20 cellular contexts compared by ENCODE assay signal in genomic region chrX:153955451-153955732, GRCh38. TPM values are rescaled to one million over a fixed set of nuclear protein-coding genes. Genes with fewer than 3 reads are reported as not detected.
A peak's percentile ranks its signal among the peaks of the same experiment; 100 is the strongest.
DNase-seq lines count a peak whose midpoint lies in the region; ATAC-seq and TF ChIP-seq lines count a peak whose summit lies in the region.
"Had no signal": no experiment of that assay in that cellular context is flagged by ENCODE, and none has a peak within 500 bp of the region (broad histone marks: within the 10 kb centered on the region; RNA-seq: fewer than 3 reads in every experiment).

No MANE protein-coding gene starts in this region.

- peaks cover 21% of the 10 kb centered on the region for H3K4me1 Mint-ChIP-seq in activated T-cell treated with anti-CD3 and anti-CD28 coated beads, Interleukin-2, amount 50 U/mL, for 24 hours (ENCODE audit: low read depth)
- H3K4me1 Mint-ChIP-seq in activated CD4-positive, alpha-beta memory T cell treated with anti-CD3 and anti-CD28 coated beads, Interleukin-2, amount 10 ng/mL, durations not matched to agents 7 days and 5 days = peaks cover 8% of the 10 kb centered on the region
- peaks cover 6 to 10% of the 10 kb centered on the region in 2 donors for H3K4me1 Mint-ChIP-seq in stimulated activated naive B cell treated with anti-CD40 and anti-IgM and Interleukin-4, amounts not matched to agents 10 μg/mL and 1 μg/mL and 100 μg/mL, for 72 hours

- CTCF ChIA-PET in activated CD4-positive, alpha-beta memory T cell treated with anti-CD3 and anti-CD28 coated beads, Interleukin-2, amount 10 ng/mL, durations not matched to agents 7 days and 5 days (lab: Charles Lee) = no interaction called here
- CTCF ChIA-PET in mammary epithelial cell (lab: Charles Lee; ENCODE audit: low non-redundant PET) = no interaction called here

- WGBS in gastroesophageal sphincter (ENCODE audit: low coverage in 1 of 2), 2 donors = no CpG with 5 or more reads among the region's 5 CpGs
- 62% methylated on average over 3 of the region's 5 CpGs for WGBS in mammary epithelial cell (ENCODE audit: low coverage, missing lambda C conversion rate)

- DNase-seq in activated T-cell treated with anti-CD3 and anti-CD28 coated beads, Interleukin-2, amount 50 U/mL, for 24 hours = no peak
- DNase-seq in activated T-cell treated with anti-CD3 and anti-CD28 coated beads, Interleukin-2, amount 50 U/mL, for 48 hours = no peak
- no peak for DNase-seq in activated CD4-positive, alpha-beta memory T cell treated with anti-CD3 and anti-CD28 coated beads, Interleukin-2, amount 10 ng/mL, durations not matched to agents 7 days and 5 days
- DNase-seq in stimulated activated naive B cell treated with anti-CD40 and anti-IgM and Interleukin-4, amounts not matched to agents 10 μg/mL and 1 μg/mL and 100 μg/mL, for 72 hours = no peak
- DNase-seq in HPDE6-E6E7 (ENCODE audit: extremely low spot score) (no peak), COLO668 (lab: John Stamatoyannopoulos, UW; ENCODE audit: unreplicated experiment) (no peak), mammary epithelial cell (no peak)
- DNase-seq: CD8-positive, alpha-beta T cell; EL; GOT3; MV-4-11; NCI-H187 treated with DMSO at 0.1 percent for 48 hours; NCI-H2227 treated with DMSO at 0.1 percent for 48 hours; NCI-H524; SJCRH30 had no signal

- no peak for TF ChIP-seq CTCF in gastroesophageal sphincter (IDR thresholded peaks at IDR 0.05)
- TF ChIP-seq CTCF in mammary epithelial cell (conservative IDR thresholded peaks at IDR 0.05 in 1 of 2, IDR thresholded peaks at IDR 0.05 in 1 of 2; ENCODE audit: extremely low read depth in 1 of 2, insufficient read depth in 1 of 2, low read depth in 1 of 2, low read length in 2 of 2) = no peak

- POLR2A ChIA-PET in activated CD4-positive, alpha-beta memory T cell treated with anti-CD3 and anti-CD28 coated beads, Interleukin-2, amount 10 ng/mL, durations not matched to agents 7 days and 5 days (lab: Charles Lee) = no interaction called here

- peak overlapping the region; percentile 9 for H3K27ac Mint-ChIP-seq in activated T-cell treated with anti-CD3 and anti-CD28 coated beads, Interleukin-2, amount 50 U/mL, for 24 hours
- H3K27ac Mint-ChIP-seq in activated CD4-positive, alpha-beta memory T cell treated with anti-CD3 and anti-CD28 coated beads, Interleukin-2, amount 10 ng/mL, durations not matched to agents 7 days and 5 days = peak overlapping the region; percentile 34
- H3K27ac Mint-ChIP-seq in stimulated activated naive B cell treated with anti-CD40 and anti-IgM and Interleukin-4, amounts not matched to agents 10 μg/mL and 1 μg/mL and 100 μg/mL, for 72 hours = peak overlapping the region; percentile 25
- H3K27ac Mint-ChIP-seq: CD8-positive, alpha-beta T cell had no signal

- no peak for ATAC-seq in gastroesophageal sphincter
- no peak for ATAC-seq in stimulated activated naive B cell treated with anti-CD40 and anti-IgM and Interleukin-4, amounts not matched to agents 10 μg/mL and 1 μg/mL and 100 μg/mL, for 72 hours (replicated peaks)
- ATAC-seq: CD8-positive, alpha-beta T cell; GM12878 had no signal

- no peak overlapping the region for H2AFZ ChIP-seq in mammary epithelial cell (ENCODE audit: low read depth, low read length)

- H3K4me2 ChIP-seq in mammary epithelial cell (ENCODE audit: insufficient read depth, low read depth, low read length) = no peak overlapping the region
- H3K4me2 ChIP-seq: A549, BLaER1, KMS-11 had no signal

- no peaks in the 10 kb centered on the region for H3K27me3 ChIP-seq in gastroesophageal sphincter
- no peaks in the 10 kb centered on the region for H3K27me3 ChIP-seq in mammary epithelial cell (ENCODE audit: insufficient read depth, low read length)
- H3K27me3 ChIP-seq: BLaER1, SJCRH30 had no signal

- H3K36me3 Mint-ChIP-seq in activated T-cell treated with anti-CD3 and anti-CD28 coated beads, Interleukin-2, amount 50 U/mL, for 24 hours (ENCODE audit: low read depth) = peaks cover 98% of the 10 kb centered on the region
- peaks cover 52% of the 10 kb centered on the region for H3K36me3 Mint-ChIP-seq in activated CD4-positive, alpha-beta memory T cell treated with anti-CD3 and anti-CD28 coated beads, Interleukin-2, amount 10 ng/mL, durations not matched to agents 7 days and 5 days (ENCODE audit: low read depth)
- H3K36me3 Mint-ChIP-seq in stimulated activated naive B cell treated with anti-CD40 and anti-IgM and Interleukin-4, amounts not matched to agents 10 μg/mL and 1 μg/mL and 100 μg/mL, for 72 hours = peaks cover 19 to 55% of the 10 kb centered on the region in 2 donors

- H3K9me3 ChIP-seq in gastroesophageal sphincter (no peaks in the 10 kb centered on the region), mammary epithelial cell (replicated peaks; ENCODE audit: insufficient read depth, low read length) (peaks cover 2% of the 10 kb centered on the region)
- H3K9me3 ChIP-seq: A549, BLaER1, SJCRH30 had no signal

- H3K9ac ChIP-seq in mammary epithelial cell (ENCODE audit: insufficient read depth, low read length) = no peak overlapping the region
- H3K9ac ChIP-seq: BLaER1, KMS-11 had no signal

- no peak for TF ChIP-seq POLR2A in gastroesophageal sphincter (IDR thresholded peaks at IDR 0.05)

- dilution Hi-C loops in mammary epithelial cell (cut with HindIII; ENCODE audit: low sequenced_read_pairs) = no loop called here

- no peaks in the 10 kb centered on the region for H3K27me3 Mint-ChIP-seq in activated T-cell treated with anti-CD3 and anti-CD28 coated beads, Interleukin-2, amount 50 U/mL, for 24 hours
- H3K27me3 Mint-ChIP-seq in activated CD4-positive, alpha-beta memory T cell treated with anti-CD3 and anti-CD28 coated beads, Interleukin-2, amount 10 ng/mL, durations not matched to agents 7 days and 5 days = no peaks in the 10 kb centered on the region
- no peaks in the 10 kb centered on the region for H3K27me3 Mint-ChIP-seq in stimulated activated naive B cell treated with anti-CD40 and anti-IgM and Interleukin-4, amounts not matched to agents 10 μg/mL and 1 μg/mL and 100 μg/mL, for 72 hours

- intact Hi-C loops in mammary epithelial cell (cut with micrococcal nuclease) = no loop called here

- H3K9me3 Mint-ChIP-seq in activated T-cell treated with anti-CD3 and anti-CD28 coated beads, Interleukin-2, amount 50 U/mL, for 24 hours = no peaks in the 10 kb centered on the region
- no peaks in the 10 kb centered on the region for H3K9me3 Mint-ChIP-seq in activated CD4-positive, alpha-beta memory T cell treated with anti-CD3 and anti-CD28 coated beads, Interleukin-2, amount 10 ng/mL, durations not matched to agents 7 days and 5 days
- H3K9me3 Mint-ChIP-seq in stimulated activated naive B cell treated with anti-CD40 and anti-IgM and Interleukin-4, amounts not matched to agents 10 μg/mL and 1 μg/mL and 100 μg/mL, for 72 hours = no peaks in the 10 kb centered on the region
- H3K9me3 Mint-ChIP-seq: CD8-positive, alpha-beta T cell had no signal

- no peaks in the 10 kb centered on the region for H3K79me2 ChIP-seq in mammary epithelial cell (ENCODE audit: insufficient read depth, low read length)

- no peak for TF ChIP-seq EP300 in gastroesophageal sphincter (IDR thresholded peaks at IDR 0.05)

- H3K27ac ChIP-seq in gastroesophageal sphincter (peak overlapping the region in 3 of 4 donors; percentile 48 to 89 (median 86)), mammary epithelial cell (ENCODE audit: insufficient read depth, low read depth, low read length) (no peak overlapping the region)
- H3K27ac ChIP-seq: A549, BLaER1, KMS-11, SJCRH30 had no signal

- H3K36me3 ChIP-seq in gastroesophageal sphincter (peaks cover 0 to 91% of the 10 kb centered on the region in 2 donors), mammary epithelial cell (ENCODE audit: insufficient read depth, low read length) (peaks cover 8% of the 10 kb centered on the region)

- H4K20me1 ChIP-seq in mammary epithelial cell (ENCODE audit: insufficient read depth, low read length) = no peaks in the 10 kb centered on the region

- no peak overlapping the region for H3K4me3 ChIP-seq in gastroesophageal sphincter
- no peak overlapping the region for H3K4me3 ChIP-seq in mammary epithelial cell (replicated peaks in 1 of 3; ENCODE audit: insufficient read depth in 1 of 3, low read depth in 2 of 3, low read length in 3 of 3)
- H3K4me3 ChIP-seq: A549, BLaER1, GM12878, SJCRH30 had no signal

- H3K4me1 ChIP-seq in gastroesophageal sphincter (peaks cover 0 to 49% (median 0%) of the 10 kb centered on the region in 3 donors), mammary epithelial cell (ENCODE audit: insufficient read depth, low read length) (no peaks in the 10 kb centered on the region)
- H3K4me1 ChIP-seq: SJCRH30 had no signal

- in situ Hi-C loops in mammary epithelial cell (cut with MboI; ENCODE audit: low sequenced_read_pairs in 2 of 2) = loop anchor here in 1 of 2 donors (25.0 kb wide), 1 partner anchor 193 kb away; the partner anchor contains the start of gene PLXNB3

- H3K4me3 Mint-ChIP-seq in activated T-cell treated with anti-CD3 and anti-CD28 coated beads, Interleukin-2, amount 50 U/mL, for 24 hours = no peak overlapping the region
- no peak overlapping the region for H3K4me3 Mint-ChIP-seq in activated CD4-positive, alpha-beta memory T cell treated with anti-CD3 and anti-CD28 coated beads, Interleukin-2, amount 10 ng/mL, durations not matched to agents 7 days and 5 days
- H3K4me3 Mint-ChIP-seq in stimulated activated naive B cell treated with anti-CD40 and anti-IgM and Interleukin-4, amounts not matched to agents 10 μg/mL and 1 μg/mL and 100 μg/mL, for 72 hours = peak overlapping the region in 1 of 2 donors; percentile 21
- H3K4me3 Mint-ChIP-seq: CD8-positive, alpha-beta T cell had no signal

- BruUV-seq in mammary epithelial cell (replicated peaks; lab: Mats Ljungman, UMichigan) = no TSS peak

RNA-seq across cellular contexts. Expression of gene RENBP, which starts 10.9 kb away (rescaled TPM):
- total RNA-seq in activated CD4-positive, alpha-beta memory T cell treated with anti-CD3 and anti-CD28 coated beads, Interleukin-2, amount 10 ng/mL, durations not matched to agents 7 days and 5 days = 10 to 100 TPM; 12.1 to 12.8 TPM
- total RNA-seq in gastroesophageal sphincter (10 to 100 TPM in 3 of 4 donors, 1 to 10 TPM in 1; 8.1 to 15.0 (median 12.5) TPM), mammary epithelial cell (not detected)
- not detected for polyA plus RNA-seq in mammary epithelial cell
- not detected for polyA minus RNA-seq in mammary epithelial cell
- polyA plus RNA-seq: A549 had no signal

RNA-seq across cellular contexts. Expression of gene HCFC1, which starts 16.2 kb away (rescaled TPM):
- 10 to 100 TPM; 88.3 to 93.1 TPM for total RNA-seq in activated CD4-positive, alpha-beta memory T cell treated with anti-CD3 and anti-CD28 coated beads, Interleukin-2, amount 10 ng/mL, durations not matched to agents 7 days and 5 days
- total RNA-seq in gastroesophageal sphincter = 10 to 100 TPM; 32.9 to 94.4 (median 43.1) TPM
- 10 to 100 TPM; 21.8 to 47.6 TPM for total RNA-seq in mammary epithelial cell
- polyA plus RNA-seq in mammary epithelial cell = 8.4 TPM
- polyA minus RNA-seq in mammary epithelial cell = 98.5 TPM

RNA-seq across cellular contexts. Expression of gene TMEM187, which starts 17.2 kb away (rescaled TPM):
- total RNA-seq in activated CD4-positive, alpha-beta memory T cell treated with anti-CD3 and anti-CD28 coated beads, Interleukin-2, amount 10 ng/mL, durations not matched to agents 7 days and 5 days = 10 to 100 TPM in 1 of 2 experiments, 1 to 10 TPM in 1; 9.9 to 12.6 TPM
- 1 to 10 TPM; 1.5 to 9.5 (median 5.4) TPM for total RNA-seq in gastroesophageal sphincter
- total RNA-seq in mammary epithelial cell = 1 to 10 TPM; 5.7 to 9.2 TPM
- polyA plus RNA-seq in mammary epithelial cell = 4.6 TPM
- polyA minus RNA-seq in mammary epithelial cell = 1.1 TPM

RNA-seq across cellular contexts. Expression of gene NAA10, which starts 20.6 kb away (rescaled TPM):
- total RNA-seq in activated CD4-positive, alpha-beta memory T cell treated with anti-CD3 and anti-CD28 coated beads, Interleukin-2, amount 10 ng/mL, durations not matched to agents 7 days and 5 days = 10 to 100 TPM; 63.1 to 63.7 TPM
- total RNA-seq in gastroesophageal sphincter = 100 to 1,000 TPM in 1 of 4 donors, 10 to 100 TPM in 3; 68.3 to 103 (median 89.2) TPM
- 100 to 1,000 TPM in 1 of 2 donors, 10 to 100 TPM in 1; 90.4 to 115 TPM for total RNA-seq in mammary epithelial cell
- 193 TPM for polyA plus RNA-seq in mammary epithelial cell
- 94.6 TPM for polyA minus RNA-seq in mammary epithelial cell

RNA-seq across cellular contexts. Expression of gene ARHGAP4, which starts 29.3 kb away (rescaled TPM):
- total RNA-seq in activated CD4-positive, alpha-beta memory T cell treated with anti-CD3 and anti-CD28 coated beads, Interleukin-2, amount 10 ng/mL, durations not matched to agents 7 days and 5 days = 100 to 1,000 TPM; 262 to 267 TPM
- total RNA-seq in gastroesophageal sphincter (10 to 100 TPM; 10.9 to 26.0 (median 18.1) TPM), mammary epithelial cell (1 to 10 TPM; 1.3 to 2.3 TPM)
- polyA plus RNA-seq in mammary epithelial cell = 0.66 TPM
- polyA minus RNA-seq in mammary epithelial cell = 3.4 TPM

Comparison
In these comparisons a context has a peak if more than half of its experiments do, and no peak if none do; other contexts are left out.
1. RNA of gene RENBP, which starts 10.9 kb away (total RNA-seq): 8.1 to 15.0 TPM in gastroesophageal sphincter and 12.1 to 12.8 TPM in activated CD4-positive, alpha-beta memory T cell treated with anti-CD3 and anti-CD28 coated beads, Interleukin-2, amount 10 ng/mL, durations not matched to agents 7 days and 5 days; not detected in mammary epithelial cell; every median in the first group is over 4 times any median in the second.
2. Peak in every context shown above with its lines, with median percentiles within 50 percentile points of each other: H3K27ac Mint-ChIP-seq.